Comparison of ENCODE assay signal across 8 cellular contexts in genomic region chr4:14177987-14178386, GRCh38.
DNase-seq lines count a peak whose midpoint lies in the region; ATAC-seq, FAIRE-seq and TF ChIP-seq lines count a peak whose summit lies in the region.

No MANE protein-coding gene starts in this region.

- no peaks in the 10 kb centered on the region for H3K27me3 ChIP-seq in H1 (replicated peaks in 1 of 4; ENCODE audit: control insufficient read depth in 3 of 4, extremely low read depth in 1 of 4, insufficient read depth in 3 of 4, low read length in 3 of 4)
- no peaks in the 10 kb centered on the region for H3K27me3 ChIP-seq in upper lobe of right lung

- POLR2A ChIA-PET in H1 (lab: Charles Lee; ENCODE audit: partially characterized antibody) = no interaction called here

- peaks cover 0 to 7% (median 4%) of the 10 kb centered on the region in 4 experiments; a peak in 5 of 7 replicates for H3K4me1 ChIP-seq in H1 (replicated peaks in 1 of 4; ENCODE audit: control insufficient read depth in 3 of 4, insufficient read depth in 4 of 4, low read length in 3 of 4)
- H3K4me1 ChIP-seq in upper lobe of right lung = peaks cover 12% of the 10 kb centered on the region

- no peak overlapping the region for H3K23ac ChIP-seq in H1 (ENCODE audit: insufficient read length)

- H3K27ac ChIP-seq in H1 (ENCODE audit: low read depth, low read length) (no peak overlapping the region), upper lobe of right lung (no peak overlapping the region)

- no peak overlapping the region for H2AK5ac ChIP-seq in H1 (ENCODE audit: low read depth, low read length)

- no peaks in the 10 kb centered on the region for H3K79me2 ChIP-seq in H1 (ENCODE audit: control insufficient read depth in 1 of 2, insufficient read depth in 2 of 2, low read length in 2 of 2)

- no peak for TF ChIP-seq EP300 in H1 (IDR thresholded peaks at IDR 0.05; ENCODE audit: borderline replicate concordance in 1 of 2, low read depth in 2 of 2, low read length in 2 of 2)

- TF ChIP-seq POLR2A in GM12891 (IDR thresholded peaks at IDR 0.05; ENCODE audit: low read depth, low read length) (no peak), H1 (IDR thresholded peaks at IDR 0.05; ENCODE audit: control extremely low read depth in 1 of 2, low read depth in 2 of 2, low read length in 2 of 2) (no peak)

- FAIRE-seq in GM12891 (lab: Jason Lieb, UNC) (peak; percentile 88), H1 (lab: Jason Lieb, UNC) (no peak), D721Med (lab: Jason Lieb, UNC) (no peak)

- no peaks in the 10 kb centered on the region for H3K23me2 ChIP-seq in H1 (ENCODE audit: low read depth, low read length)

- no peak overlapping the region for H2BK20ac ChIP-seq in H1 (ENCODE audit: low read length)

- no peak overlapping the region for H2BK120ac ChIP-seq in H1 (replicated peaks; ENCODE audit: low read depth, low read length)

- no peak overlapping the region for H3K4me2 ChIP-seq in H1 (ENCODE audit: insufficient read depth in 1 of 2, low read depth in 2 of 2, low read length in 2 of 2)

- no peak overlapping the region for H4K8ac ChIP-seq in H1 (ENCODE audit: extremely low read depth, insufficient read depth, low read length)

- H3K4ac ChIP-seq in H1 (replicated peaks; ENCODE audit: insufficient read length, low read depth, low read length) = no peak overlapping the region

- no peaks in the 10 kb centered on the region for H4K20me1 ChIP-seq in H1 (replicated peaks in 1 of 2; ENCODE audit: control insufficient read depth in 1 of 2, insufficient read depth in 2 of 2, low read length in 2 of 2)

- H3K9me3 ChIP-seq in H1 (ENCODE audit: insufficient read depth in 2 of 2, low read depth in 1 of 2, low read length in 1 of 2) = no peaks in the 10 kb centered on the region
- no peaks in the 10 kb centered on the region for H3K9me3 ChIP-seq in upper lobe of right lung

- ATAC-seq in GM19452 (IDR thresholded peaks at IDR 0.05; ENCODE audit: unreplicated experiment) (peak; percentile 80), HG03135 (IDR thresholded peaks at IDR 0.05; ENCODE audit: unreplicated experiment) (peak; percentile 88), upper lobe of right lung (no peak)

- no peak overlapping the region for H4K91ac ChIP-seq in H1 (replicated peaks; ENCODE audit: insufficient read length, low read length)

- H3K36me3 ChIP-seq in H1 (ENCODE audit: control insufficient read depth in 2 of 4, insufficient read depth in 4 of 4, low read length in 3 of 4) (peaks cover 0 to 2% (median 0%) of the 10 kb centered on the region in 4 experiments; a peak in 1 of 8 replicates), upper lobe of right lung (no peaks in the 10 kb centered on the region)

- no peak overlapping the region for H3K56ac ChIP-seq in H1 (replicated peaks; ENCODE audit: insufficient read length, low read depth, low read length)

- no peak overlapping the region for H3K9ac ChIP-seq in H1 (replicated peaks in 1 of 4; ENCODE audit: extremely low read depth in 1 of 4, low read depth in 3 of 4, low read length in 3 of 4)

- DNase-seq in GM12891 (ENCODE audit: insufficient read length, low spot score) (no peak), H1 (ENCODE audit: low read depth in 1 of 2, low spot score in 2 of 2) (no peak), D721Med (ENCODE audit: insufficient read length, low spot score) (no peak), upper lobe of right lung (no peak), NCI-H345 treated with DMSO at 0.1 percent for 48 hours (lab: John Stamatoyannopoulos, UW; ENCODE audit: unreplicated experiment) (no peak), cerebellar cortex (ENCODE audit: low spot score) (no peak)

- H2BK5ac ChIP-seq in H1 (ENCODE audit: low read depth, low read length) = peak overlapping the region; percentile 76; the same call in 1 of the 2 replicates

- TF ChIP-seq CTCF in H1 (IDR thresholded peaks at IDR 0.05; ENCODE audit: control extremely low read depth in 1 of 3, insufficient read depth in 1 of 3, low read depth in 1 of 3, low read length in 3 of 3) = no peak
- no peak for TF ChIP-seq CTCF in D721Med (IDR thresholded peaks at IDR 0.05; ENCODE audit: insufficient read depth, missing control alignments)
- no peak for TF ChIP-seq CTCF in upper lobe of right lung (IDR thresholded peaks at IDR 0.05)

- no peak overlapping the region; a peak in 1 of 8 replicates for H3K4me3 ChIP-seq in H1 (ENCODE audit: extremely low read depth in 1 of 4, insufficient read depth in 2 of 4, low read depth in 3 of 4, low read length in 4 of 4)
- H3K4me3 ChIP-seq in upper lobe of right lung = no peak overlapping the region

- H3K14ac ChIP-seq in H1 (ENCODE audit: insufficient read length) = no peak overlapping the region

- no peak overlapping the region for H3K18ac ChIP-seq in H1 (ENCODE audit: extremely low read depth, low read length)

- no peaks in the 10 kb centered on the region for H3K79me1 ChIP-seq in H1 (ENCODE audit: low read depth, low read length)

- intact Hi-C loops in upper lobe of right lung (cut with DNase I) = no loop called here

- H2BK15ac ChIP-seq in H1 (ENCODE audit: low read length) = no peak overlapping the region

- WGBS in H1 (ENCODE audit: extremely low coverage in 1 of 2, insufficient coverage in 1 of 2, insufficient read length in 1 of 2, insufficient replicate concordance in 2 of 2, low coverage in 1 of 2, low lambda C conversion rate in 2 of 2, missing lambda C conversion rate in 1 of 2), 2 experiments = 95% methylated on average over 3 of the region's 3 CpGs; no CpG with 5 or more reads in 1 of the 2 experiments

- no peak overlapping the region for H2AFZ ChIP-seq in H1 (ENCODE audit: low read length)

- peak overlapping the region; percentile 44; the same call in 1 of the 2 replicates for H2BK12ac ChIP-seq in H1 (ENCODE audit: low read depth, low read length)

- no peak overlapping the region for H4K5ac ChIP-seq in H1 (ENCODE audit: insufficient read length, low read depth, low read length)

- no peak for TF ChIP-seq RAD21 in H1 (IDR thresholded peaks at IDR 0.05 in 1 of 2, conservative IDR thresholded peaks at IDR 0.05 in 1 of 2; ENCODE audit: low read depth in 2 of 2, low read length in 2 of 2)

- CTCF ChIA-PET in H1 (lab: Charles Lee; ENCODE audit: partially characterized antibody) = interaction anchor here (1.0 to 1.2 kb wide), 4 partner anchors 9 to 85 kb away, joined by 3 to 4 read pairs (median 4); no protein-coding TSS in a partner anchor

TF ChIP-seq in GM12891, 5 proteins besides CTCF, POLR2A, EP300 and RAD21:
- TF ChIP-seq PAX5 (IDR thresholded peaks at IDR 0.05; ENCODE audit: insufficient read depth, low read length, severe bottlenecking) (no peak), SPI1 (IDR thresholded peaks at IDR 0.05; ENCODE audit: low read depth, low read length) (peak; percentile 74), POU2F2 (IDR thresholded peaks at IDR 0.05; ENCODE audit: low read depth, low read length) (no peak; the same call in 1 of the 2 replicates)

TF ChIP-seq in H1, 55 proteins besides CTCF, POLR2A, EP300 and RAD21:
- TF ChIP-seq TCF12 (IDR thresholded peaks at IDR 0.05; ENCODE audit: low read depth, low read length) = no peak
- TF ChIP-seq CREB1 (IDR thresholded peaks at IDR 0.05) = no peak
- no peak for TF ChIP-seq FOSL1 (IDR thresholded peaks at IDR 0.05; ENCODE audit: insufficient read depth, low read depth, low read length)
- TF ChIP-seq SRF (IDR thresholded peaks at IDR 0.05; ENCODE audit: low read depth, low read length) = no peak
- TF ChIP-seq CHD1 (IDR thresholded peaks at IDR 0.05; ENCODE audit: low read depth, low read length) = no peak
- no peak for TF ChIP-seq SP4 (IDR thresholded peaks at IDR 0.05; ENCODE audit: low read length)
- TF ChIP-seq ASH2L (IDR thresholded peaks at IDR 0.05; ENCODE audit: low read length) = no peak
- no peak for TF ChIP-seq RXRA (IDR thresholded peaks at IDR 0.05; ENCODE audit: insufficient read depth, low read depth, low read length)
- no peak for TF ChIP-seq TBP (IDR thresholded peaks at IDR 0.05; ENCODE audit: low read depth, low read length)
- TF ChIP-seq CEBPB (IDR thresholded peaks at IDR 0.05; ENCODE audit: low read depth, low read length) = no peak
- no peak for TF ChIP-seq TEAD4 (IDR thresholded peaks at IDR 0.05; ENCODE audit: low read depth, low read length)
- no peak for TF ChIP-seq KDM5A (IDR thresholded peaks at IDR 0.05; ENCODE audit: low read length)
TF ChIP-seq in H1: peak in this region for 0.
